ENCODE assay signal across 13 cellular contexts in genomic region chr9:95108777-95109176, GRCh38.
"Had no signal": no experiment of that assay in that cellular context is flagged by ENCODE, and none has a peak within 500 bp of the region (broad histone marks: within the 10 kb centered on the region; RNA-seq: fewer than 3 reads in every experiment).

No MANE protein-coding gene starts in this region.

- H3K4me1 ChIP-seq: right lobe of liver had no signal

- H3K4me3 Mint-ChIP-seq: activated naive CD8-positive, alpha-beta T cell treated with anti-CD3 and anti-CD28 coated beads, Interleukin-2, amount 10 ng/mL, durations not matched to agents 7 days and 5 days; nephron progenitor cell had no signal

- H3K36me3 ChIP-seq: prostate gland, uterus had no signal

- H3K9me3 ChIP-seq: prostate gland, right lobe of liver, uterus had no signal

- H3K27ac ChIP-seq: right lobe of liver had no signal

- H3K4me3 ChIP-seq: prostate gland, right lobe of liver, uterus had no signal

- ATAC-seq: right lobe of liver had no signal

- H3K27ac Mint-ChIP-seq: activated naive CD8-positive, alpha-beta T cell treated with anti-CD3 and anti-CD28 coated beads, Interleukin-2, amount 10 ng/mL, durations not matched to agents 7 days and 5 days; nephron progenitor cell had no signal

- H3K27me3 ChIP-seq: right lobe of liver, uterus had no signal

- H3K9me3 Mint-ChIP-seq: activated naive CD8-positive, alpha-beta T cell treated with anti-CD3 and anti-CD28 coated beads, Interleukin-2, amount 10 ng/mL, durations not matched to agents 7 days and 5 days; nephron progenitor cell had no signal

- DNase-seq: activated CD4-positive, alpha-beta T cell treated with anti-CD3 and anti-CD28 coated beads, Interleukin-2, amount 50 U/mL, for 4 hours; activated CD4-positive, CD25-positive, alpha-beta regulatory T cell treated with anti-CD3 and anti-CD28 coated beads, Interleukin-2, amount 50 U/mL, for 72 hours; activated naive CD4-positive, alpha-beta T cell; activated naive CD8-positive, alpha-beta T cell treated with anti-CD3 and anti-CD28 coated beads, Interleukin-2, amount 10 ng/mL, durations not matched to agents 7 days and 5 days; activated T-cell treated with anti-CD3 and anti-CD28 coated beads for 4 hours; kidney glomerular epithelial cell; mesenchymal stem cell; nephron progenitor cell; right lobe of liver; stimulated activated CD4-positive, alpha-beta T cell treated with anti-CD3 and anti-CD28 coated beads, Interleukin-1b, Interleukin-23, amount 100 ng/mL, for 48 hours; T1000; uterus had no signal

- H3K27me3 Mint-ChIP-seq: activated naive CD8-positive, alpha-beta T cell treated with anti-CD3 and anti-CD28 coated beads, Interleukin-2, amount 10 ng/mL, durations not matched to agents 7 days and 5 days had no signal
